ENCODE assay signal across 1 cellular context in the genomic region with DNA sequence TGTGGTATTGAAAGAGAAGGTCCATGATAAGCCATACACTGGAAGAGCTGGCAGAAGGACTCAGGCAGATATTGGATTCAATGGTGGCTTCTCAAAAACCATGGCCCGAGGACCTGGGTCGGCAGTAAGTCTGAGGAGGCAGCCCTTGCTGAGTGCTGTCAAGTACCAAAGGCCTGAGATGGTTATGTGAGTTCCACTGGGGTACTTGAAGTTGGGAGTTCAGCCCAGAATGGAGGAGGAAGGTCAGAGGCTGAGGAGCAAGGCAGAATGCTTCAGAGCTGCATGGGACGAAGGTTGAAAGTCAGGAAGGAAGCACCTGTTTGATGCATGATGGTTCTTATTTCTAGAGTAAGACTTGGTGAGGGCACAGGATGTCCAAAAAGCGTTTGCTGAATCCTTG.
TF ChIP-seq lines count a peak whose summit lies in the region.

No MANE protein-coding gene starts in this region.

TF ChIP-seq in IMR-90, 13 proteins besides CTCF, POLR2A, EP300 and RAD21:
- TF ChIP-seq MAZ (IDR thresholded peaks at IDR 0.05; ENCODE audit: borderline replicate concordance, low read depth, low read length): no peak
- TF ChIP-seq RFX5 (IDR thresholded peaks at IDR 0.05; ENCODE audit: low read depth, low read length): no peak
- no peak for TF ChIP-seq MAFK (IDR thresholded peaks at IDR 0.05; ENCODE audit: low read depth, low read length)
- TF ChIP-seq, protein P1, sequence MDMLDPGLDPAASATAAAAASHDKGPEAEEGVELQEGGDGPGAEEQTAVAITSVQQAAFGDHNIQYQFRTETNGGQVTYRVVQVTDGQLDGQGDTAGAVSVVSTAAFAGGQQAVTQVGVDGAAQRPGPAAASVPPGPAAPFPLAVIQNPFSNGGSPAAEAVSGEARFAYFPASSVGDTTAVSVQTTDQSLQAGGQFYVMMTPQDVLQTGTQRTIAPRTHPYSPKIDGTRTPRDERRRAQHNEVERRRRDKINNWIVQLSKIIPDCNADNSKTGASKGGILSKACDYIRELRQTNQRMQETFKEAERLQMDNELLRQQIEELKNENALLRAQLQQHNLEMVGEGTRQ (IDR thresholded peaks at IDR 0.05; ENCODE audit: low read depth, low read length): no peak
- no peak for TF ChIP-seq BHLHE40 (IDR thresholded peaks at IDR 0.05; ENCODE audit: low read depth, low read length)
- TF ChIP-seq FOS (IDR thresholded peaks at IDR 0.05; ENCODE audit: low read depth, low read length): no peak
- no peak for TF ChIP-seq CHD1 (IDR thresholded peaks at IDR 0.05; ENCODE audit: low read depth, low read length)
- TF ChIP-seq ELK1 (IDR thresholded peaks at IDR 0.05; ENCODE audit: borderline replicate concordance, low read depth, low read length): no peak
TF ChIP-seq in IMR-90: peak in this region for 0.
